Comparison of ENCODE assay signal across 17 cellular contexts in genomic region chr4:138893991-138894390, GRCh38.
DNase-seq lines count a peak whose midpoint lies in the region; TF ChIP-seq lines count a peak whose summit lies in the region.
"Had no signal": no experiment of that assay in that cellular context is flagged by ENCODE, and none has a peak within 500 bp of the region (broad histone marks: within the 10 kb centered on the region; RNA-seq: fewer than 3 reads in every experiment).

No MANE protein-coding gene starts in this region.

- no TSS peak for BruUV-seq in mammary epithelial cell (replicated peaks; lab: Mats Ljungman, UMichigan)

- H3K79me2 ChIP-seq in mammary epithelial cell (ENCODE audit: insufficient read depth, low read length) (no peaks in the 10 kb centered on the region), trophoblast cell (ENCODE audit: control insufficient read depth, insufficient read depth, low read length, poor library complexity) (no peaks in the 10 kb centered on the region)

- intact Hi-C loops in mammary epithelial cell (cut with micrococcal nuclease) (no loop called here), breast epithelium (cut with DNase I; ENCODE audit: low total_unique reads) (no loop called here)

- no peak overlapping the region for H2BK5ac ChIP-seq in trophoblast cell (ENCODE audit: low read depth, low read length, poor library complexity)

- H2AK5ac ChIP-seq in trophoblast cell (ENCODE audit: low read length), result no peak overlapping the region

- H3K9me3 ChIP-seq in mammary epithelial cell (replicated peaks; ENCODE audit: insufficient read depth, low read length), result no peaks in the 10 kb centered on the region
- H3K9me3 ChIP-seq in breast epithelium, result no peaks in the 10 kb centered on the region
- peaks cover 2% of the 10 kb centered on the region for H3K9me3 ChIP-seq in trophoblast cell (ENCODE audit: insufficient read depth, low read depth, low read length)
- H3K9me3 ChIP-seq: BLaER1 treated with 17β-estradiol and CSF1 and Interleukin-3, amounts not matched to agents 10 nM and 100 nM had no signal

- H3K18ac ChIP-seq in trophoblast cell (ENCODE audit: low read length), result no peak overlapping the region

- TF ChIP-seq POLR2A in breast epithelium (IDR thresholded peaks at IDR 0.05), result no peak

- H3K9ac ChIP-seq in mammary epithelial cell (ENCODE audit: insufficient read depth, low read length), result no peak overlapping the region
- H3K9ac ChIP-seq in trophoblast cell (ENCODE audit: low read length), result no peak overlapping the region
- H3K9ac ChIP-seq: BLaER1 treated with 17β-estradiol and CSF1 and Interleukin-3, amounts not matched to agents 10 nM and 100 nM had no signal

- no peak overlapping the region for H3K23ac ChIP-seq in trophoblast cell (ENCODE audit: low read length)

- dilution Hi-C loops in mammary epithelial cell (cut with HindIII; ENCODE audit: low sequenced_read_pairs), result no loop called here

- no peak overlapping the region for H4K12ac ChIP-seq in trophoblast cell (ENCODE audit: low read depth, low read length)

- H3K36me3 ChIP-seq in mammary epithelial cell (ENCODE audit: insufficient read depth, low read length) (no peaks in the 10 kb centered on the region), breast epithelium (no peaks in the 10 kb centered on the region), trophoblast cell (ENCODE audit: control insufficient read depth in 1 of 2, insufficient read depth in 2 of 2, low read length in 2 of 2) (no peaks in the 10 kb centered on the region)
- H3K36me3 ChIP-seq: BLaER1 treated with 17β-estradiol and CSF1 and Interleukin-3, amounts not matched to agents 10 nM and 100 nM had no signal

- no peak overlapping the region for H3K4ac ChIP-seq in trophoblast cell (ENCODE audit: low read depth, low read length)

- H4K91ac ChIP-seq in trophoblast cell (ENCODE audit: low read depth, low read length), result no peak overlapping the region

- no peak overlapping the region for H2BK12ac ChIP-seq in trophoblast cell (ENCODE audit: low read length)

- no peak overlapping the region for H3K4me2 ChIP-seq in mammary epithelial cell (ENCODE audit: insufficient read depth, low read depth, low read length)
- no peak overlapping the region for H3K4me2 ChIP-seq in trophoblast cell (ENCODE audit: low read length)

- no peak overlapping the region for H2BK120ac ChIP-seq in trophoblast cell (ENCODE audit: insufficient read depth, low read length, poor library complexity)

- no peak overlapping the region for H4K8ac ChIP-seq in trophoblast cell (ENCODE audit: low read depth, low read length)

- H3K27ac ChIP-seq in mammary epithelial cell (ENCODE audit: insufficient read depth, low read depth, low read length) (no peak overlapping the region), breast epithelium (no peak overlapping the region), epithelial cell of prostate (peak overlapping the region; percentile 63), trophoblast cell (ENCODE audit: low read depth, low read length) (no peak overlapping the region)
- H3K27ac ChIP-seq: BLaER1 treated with 17β-estradiol and CSF1 and Interleukin-3, amounts not matched to agents 10 nM and 100 nM had no signal

- no peaks in the 10 kb centered on the region for H3K79me1 ChIP-seq in trophoblast cell (ENCODE audit: low read length)

- H3K4me1 ChIP-seq in mammary epithelial cell (ENCODE audit: insufficient read depth, low read length) (no peaks in the 10 kb centered on the region), breast epithelium (no peaks in the 10 kb centered on the region), trophoblast cell (ENCODE audit: control insufficient read depth in 1 of 2, insufficient read depth in 2 of 2, low read length in 2 of 2) (peaks cover 2% of the 10 kb centered on the region in 2 experiments)

- no peak overlapping the region for H3K14ac ChIP-seq in trophoblast cell (ENCODE audit: low read length)

- H3K4me3 ChIP-seq in mammary epithelial cell (replicated peaks in 1 of 3; ENCODE audit: insufficient read depth in 1 of 3, low read depth in 2 of 3, low read length in 3 of 3) (no peak overlapping the region), breast epithelium (no peak overlapping the region), trophoblast cell (ENCODE audit: low read depth, low read length) (no peak overlapping the region)
- H3K4me3 ChIP-seq: BLaER1 treated with 17β-estradiol and CSF1 and Interleukin-3, amounts not matched to agents 10 nM and 100 nM; GM12878 had no signal

- TF ChIP-seq CTCF in mammary epithelial cell (conservative IDR thresholded peaks at IDR 0.05 in 1 of 2, IDR thresholded peaks at IDR 0.05 in 1 of 2; ENCODE audit: extremely low read depth in 1 of 2, insufficient read depth in 1 of 2, low read depth in 1 of 2, low read length in 2 of 2) (no peak), breast epithelium (IDR thresholded peaks at IDR 0.05) (no peak)

- H3K27me3 ChIP-seq in mammary epithelial cell (ENCODE audit: insufficient read depth, low read length) (no peaks in the 10 kb centered on the region), breast epithelium (no peaks in the 10 kb centered on the region), trophoblast cell (ENCODE audit: insufficient read depth, low read length) (no peaks in the 10 kb centered on the region)
- H3K27me3 ChIP-seq: BLaER1 treated with 17β-estradiol and CSF1 and Interleukin-3, amounts not matched to agents 10 nM and 100 nM had no signal

- CTCF ChIA-PET in mammary epithelial cell (lab: Charles Lee; ENCODE audit: low non-redundant PET), result no interaction called here

- in situ Hi-C loops in mammary epithelial cell (cut with MboI; ENCODE audit: low sequenced_read_pairs in 2 of 2), result no loop called here

- H2AFZ ChIP-seq in mammary epithelial cell (ENCODE audit: low read depth, low read length) (no peak overlapping the region), trophoblast cell (ENCODE audit: insufficient read depth, low read length, poor library complexity) (no peak overlapping the region)

- DNase-seq in mammary epithelial cell, result peak; percentile 34
- no peak for DNase-seq in breast epithelium (ENCODE audit: low spot score in 2 of 2)
- DNase-seq in epithelial cell of prostate (ENCODE audit: low read depth, low spot score), result no peak
- DNase-seq in trophoblast cell, result peak; percentile 57 to 79
- no peak for DNase-seq in mesenteric fat pad (ENCODE audit: low spot score)
- DNase-seq in stimulated activated CD8-positive, alpha-beta memory T cell treated with anti-CD3 and anti-CD28 coated beads, Interleukin-4, amount 100 ng/mL, for 48 hours, result no peak
- no peak for DNase-seq in NK-92 (lab: John Stamatoyannopoulos, UW; ENCODE audit: unreplicated experiment)
- DNase-seq: 8988T; Calu3; CD8-positive, alpha-beta T cell; DMS 273 treated with DMSO at 0.1 percent for 48 hours; DMS53; DND-41; EL; H9 had no signal

- H4K20me1 ChIP-seq in mammary epithelial cell (ENCODE audit: insufficient read depth, low read length), result no peaks in the 10 kb centered on the region
- H4K20me1 ChIP-seq: BLaER1 treated with 17β-estradiol and CSF1 and Interleukin-3, amounts not matched to agents 10 nM and 100 nM had no signal

Comparison
In these comparisons a context has a peak if more than half of its experiments do, and no peak if none do; other contexts are left out.
1. DNase-seq: peak in mammary epithelial cell (single experiment) and trophoblast cell (2 of 2); none in breast epithelium (0 of 2), epithelial cell of prostate (single experiment), mesenteric fat pad (single experiment), stimulated activated CD8-positive, alpha-beta memory T cell treated with anti-CD3 and anti-CD28 coated beads, Interleukin-4, amount 100 ng/mL, for 48 hours (single experiment) and NK-92 (single experiment).